In the genomic region with DNA sequence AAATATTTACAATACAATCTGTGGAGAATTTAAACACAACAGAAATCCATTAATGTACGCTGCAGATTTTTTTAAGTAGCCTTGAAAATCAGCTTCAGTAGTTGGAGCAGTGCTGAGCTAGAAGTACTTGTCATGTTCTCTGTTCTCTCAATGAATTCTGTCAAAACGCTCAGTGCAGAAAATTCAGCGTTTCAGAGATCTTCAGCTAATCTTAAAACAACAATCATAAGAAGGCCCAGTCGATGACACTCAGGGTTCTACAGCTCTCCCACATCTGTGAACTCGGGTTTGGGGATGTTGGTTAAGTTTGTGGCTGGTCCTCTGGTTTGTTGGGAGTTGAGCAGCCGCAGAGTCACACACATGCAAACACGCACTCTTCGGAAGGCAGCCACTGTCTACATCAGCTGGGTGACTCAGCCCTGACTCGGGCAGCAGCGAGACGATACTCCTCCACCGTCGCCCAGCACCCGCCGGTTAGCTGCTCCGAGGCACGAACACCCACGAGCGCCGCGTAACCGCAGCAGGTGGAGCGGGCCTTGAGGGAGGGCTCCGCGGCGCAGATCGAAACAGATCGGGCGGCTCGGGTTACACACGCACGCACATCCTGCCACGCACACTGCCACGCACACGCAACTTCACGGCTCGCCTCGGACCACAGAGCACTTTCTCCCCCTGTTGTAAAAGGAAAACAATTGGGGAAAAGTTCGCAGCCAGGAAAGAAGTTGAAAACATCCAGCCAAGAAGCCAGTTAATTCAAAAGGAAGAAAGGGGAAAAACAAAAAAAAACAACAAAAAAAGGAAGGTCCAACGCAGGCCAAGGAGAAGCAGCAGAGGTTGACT, we compare ENCODE assay signal across 8 cellular contexts.
DNase-seq lines count a peak whose midpoint lies in the region; ATAC-seq and TF ChIP-seq lines count a peak whose summit lies in the region.

No MANE protein-coding gene starts in this region.

- peak overlapping the region; percentile 94 for H3K4me3 ChIP-seq in choroid plexus epithelial cell (ENCODE audit: low read depth, low read length)

- DNase-seq in DMS153 (lab: John Stamatoyannopoulos, UW) (peak; percentile 53), HCEC 1CT (peak; percentile 97), NCI-H1694 treated with DMSO at 0.1 percent for 48 hours (lab: John Stamatoyannopoulos, UW) (peak; percentile 61), choroid plexus epithelial cell (ENCODE audit: low read depth) (peak; percentile 94), left kidney (ENCODE audit: low read depth, low spot score) (peak; percentile 71)
- DNase-seq in activated CD4-positive, alpha-beta T cell treated with anti-CD3 and anti-CD28 coated beads for 1 hour, result peak; percentile 88
- peak; percentile 90 to 92 for DNase-seq in stimulated activated CD4-positive, alpha-beta T cell treated with anti-CD3 and anti-CD28 coated beads, Interleukin-2, amount 100 ng/mL, for 24 hours

- TF ChIP-seq CTCF in choroid plexus epithelial cell (conservative IDR thresholded peaks at IDR 0.05; ENCODE audit: low read depth, low read length), result no peak

- no peak for ATAC-seq in GM21367 (IDR thresholded peaks at IDR 0.05; ENCODE audit: unreplicated experiment)
